In the genomic region with DNA sequence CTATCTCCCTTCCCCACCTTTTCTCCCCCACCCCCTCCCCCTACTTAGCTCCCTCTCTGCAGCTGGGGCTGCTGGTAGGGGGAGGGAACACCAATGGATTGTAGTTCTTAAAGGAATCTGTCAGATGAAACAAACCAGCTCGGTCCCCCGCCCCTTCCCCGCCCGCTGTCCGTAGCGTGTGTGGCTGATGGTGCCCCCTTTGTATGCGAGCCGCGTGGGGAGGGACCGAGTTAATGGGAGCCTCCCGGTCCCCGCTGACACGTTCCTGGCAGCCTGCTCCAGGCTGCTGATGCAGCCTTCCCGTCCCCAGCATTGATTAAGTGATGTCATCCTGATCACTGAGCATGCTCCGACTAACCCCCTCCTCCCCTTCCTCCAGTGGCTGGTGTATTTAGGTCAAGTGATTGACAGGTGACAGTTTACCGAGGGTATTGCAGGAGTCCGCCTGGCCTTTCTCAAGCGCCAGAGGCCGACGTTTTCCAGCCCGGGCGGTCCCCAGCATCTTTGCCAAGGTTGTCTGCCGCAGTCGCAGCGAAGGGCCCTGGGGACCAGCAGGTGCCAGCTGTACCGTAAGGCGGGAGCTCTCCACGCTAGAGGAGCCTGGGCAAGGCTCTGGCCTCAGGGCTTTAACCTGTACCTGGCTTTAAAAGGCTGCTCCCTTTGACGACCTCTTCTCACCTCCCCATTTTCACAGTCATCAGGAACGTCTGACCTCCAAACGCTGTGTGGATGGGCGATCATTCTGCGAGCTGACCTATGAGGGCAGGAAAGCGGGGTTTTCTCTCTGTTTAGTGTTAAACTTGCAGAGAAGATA, we compare ENCODE assay signal across 8 cellular contexts. TPM values are rescaled to one million over a fixed set of nuclear protein-coding genes. Genes with fewer than 3 reads are reported as not detected.
DNase-seq lines count a peak whose midpoint lies in the region; TF ChIP-seq lines count a peak whose summit lies in the region.

No MANE protein-coding gene starts in this region.

- H3K4me1 ChIP-seq in ACC112 (ENCODE audit: control insufficient read depth, insufficient read depth, low read length, unreplicated experiment): no peaks in the 10 kb centered on the region
- H3K4me1 ChIP-seq in H9 (ENCODE audit: insufficient read depth, low read length): peaks cover 3% of the 10 kb centered on the region; the same call in 1 of the 2 replicates

- peaks cover 20 to 27% (median 23%) of the 10 kb centered on the region in 3 experiments for H3K36me3 Mint-ChIP-seq in H9 (ENCODE audit: insufficient read depth in 1 of 3, low read depth in 3 of 3)
- no peaks in the 10 kb centered on the region for H3K36me3 Mint-ChIP-seq in activated naive CD4-positive, alpha-beta T cell treated with anti-CD3 and anti-CD28 coated beads, Interleukin-2, amount 50 U/mL, for 24 hours

- H2BK20ac ChIP-seq in H9 (ENCODE audit: low read depth, low read length, poor library complexity, severe bottlenecking): no peak overlapping the region

- peak overlapping the region; percentile 85 for H3K4me2 ChIP-seq in H9 (ENCODE audit: insufficient read depth, insufficient read length, low read length)

- H3K79me2 ChIP-seq in ACC112 (ENCODE audit: control insufficient read depth, insufficient read depth, low read length, unreplicated experiment): no peaks in the 10 kb centered on the region
- peaks cover 3% of the 10 kb centered on the region; the same call in 1 of the 2 replicates for H3K79me2 ChIP-seq in H9 (ENCODE audit: insufficient read depth, low read length)

- no peak overlapping the region for H2BK5ac ChIP-seq in H9 (ENCODE audit: insufficient read length, low read length)

- no peaks in the 10 kb centered on the region for H3K79me1 ChIP-seq in H9 (ENCODE audit: insufficient read depth, low read depth, low read length, poor library complexity, severe bottlenecking)

- H2BK12ac ChIP-seq in H9 (ENCODE audit: insufficient read length, low read depth, low read length): no peak overlapping the region

- no peak for TF ChIP-seq CTCF in H9 (conservative IDR thresholded peaks at IDR 0.05)

- H3K9me3 ChIP-seq in H9 (ENCODE audit: control insufficient read depth, low read depth, low read length): no peaks in the 10 kb centered on the region

- H3K36me3 ChIP-seq in ACC112 (ENCODE audit: insufficient read depth, low read length): no peaks in the 10 kb centered on the region

- H3K9ac ChIP-seq in H9 (ENCODE audit: extremely low read depth, insufficient read length, low read length): peak overlapping the region; percentile 59

- no peak overlapping the region for H2BK15ac ChIP-seq in H9 (ENCODE audit: low read depth, low read length)

- peaks cover 31% of the 10 kb centered on the region for H3K27me3 Mint-ChIP-seq in H9 (ENCODE audit: low read depth)
- peaks cover 11% of the 10 kb centered on the region for H3K27me3 Mint-ChIP-seq in activated naive CD4-positive, alpha-beta T cell treated with anti-CD3 and anti-CD28 coated beads, Interleukin-2, amount 50 U/mL, for 24 hours

- no peak overlapping the region for H3K4ac ChIP-seq in H9 (ENCODE audit: low read depth, low read length)

- H2BK120ac ChIP-seq in H9 (ENCODE audit: low read depth, low read length, poor library complexity, severe bottlenecking): no peak overlapping the region

- 0 out of 2 replicates have a peak overlapping the region, but pooled peaks have one; percentile 21 for H3K4me3 ChIP-seq in ACC112 (ENCODE audit: low read depth, low read length)

- intact Hi-C loops in posterior vena cava (cut with DNase I): no loop called here

- H2AFZ ChIP-seq in ACC112 (ENCODE audit: low read length, unreplicated experiment) (no peak overlapping the region), H9 (ENCODE audit: low read length) (no peak overlapping the region)

- H3K27ac Mint-ChIP-seq in H9: peak overlapping the region; percentile 63 to 96 (median 86); a peak in 6 of 7 replicates
- peak overlapping the region; percentile 48 for H3K27ac Mint-ChIP-seq in activated naive CD4-positive, alpha-beta T cell treated with anti-CD3 and anti-CD28 coated beads, Interleukin-2, amount 50 U/mL, for 24 hours

- H3K27me3 ChIP-seq in ACC112 (ENCODE audit: insufficient read depth, low read length) (peaks cover 78% of the 10 kb centered on the region), H9 (ENCODE audit: insufficient read depth, low read length) (no peaks in the 10 kb centered on the region; the same call in 1 of the 2 replicates)

- H4K5ac ChIP-seq in H9 (ENCODE audit: insufficient read length, low read depth, low read length): no peak overlapping the region

- WGBS in H9 (ENCODE audit: extremely low coverage, insufficient read length, low lambda C conversion rate): no CpG with 5 or more reads among the region's 34 CpGs

- peak; percentile 92 for DNase-seq in H9
- DNase-seq in NCI-H82 (lab: John Stamatoyannopoulos, UW): peak; percentile 92
- DNase-seq in inferior parietal cortex (ENCODE audit: extremely low spot score): peak; percentile 71
- peak; percentile 39 for DNase-seq in stimulated activated CD4-positive, alpha-beta T cell treated with anti-CD3 and anti-CD28 coated beads, Interleukin-2, amount 100 ng/mL, for 4 hours (ENCODE audit: low read depth)
- DNase-seq in posterior vena cava (ENCODE audit: low spot score): no peak
- no peak for DNase-seq in RPMI8226

- H3K27ac ChIP-seq in ACC112 (ENCODE audit: low read depth, low read length) (no peak overlapping the region), H9 (ENCODE audit: insufficient read length, low read depth, low read length) (no peak overlapping the region)

- peak overlapping the region; percentile 91 to 97 for H3K4me3 Mint-ChIP-seq in H9
- H3K4me3 Mint-ChIP-seq in activated naive CD4-positive, alpha-beta T cell treated with anti-CD3 and anti-CD28 coated beads, Interleukin-2, amount 50 U/mL, for 24 hours: peak overlapping the region; percentile 83

- H3K23me2 ChIP-seq in H9 (ENCODE audit: insufficient read length, low read depth, low read length, poor library complexity, severe bottlenecking): peaks cover 4% of the 10 kb centered on the region

- H4K91ac ChIP-seq in H9 (ENCODE audit: insufficient read length, low read depth, low read length): no peak overlapping the region

- H3K56ac ChIP-seq in H9 (ENCODE audit: insufficient read length, low read depth, low read length): no peak overlapping the region

- no peak overlapping the region for H3K14ac ChIP-seq in H9 (ENCODE audit: insufficient read depth, low read length)

- H3T11ph ChIP-seq in H9 (ENCODE audit: low read length): no peak overlapping the region

- peaks cover 8 to 12% of the 10 kb centered on the region in 2 experiments; a peak in 3 of 5 replicates for H3K9me3 Mint-ChIP-seq in H9
- no peaks in the 10 kb centered on the region for H3K9me3 Mint-ChIP-seq in activated naive CD4-positive, alpha-beta T cell treated with anti-CD3 and anti-CD28 coated beads, Interleukin-2, amount 50 U/mL, for 24 hours

- H4K8ac ChIP-seq in H9 (replicated peaks; ENCODE audit: insufficient read length, low read depth, low read length): no peak overlapping the region

- no peak overlapping the region for H2AK5ac ChIP-seq in H9 (ENCODE audit: insufficient read length, low read length)

- H3K4me1 Mint-ChIP-seq in H9: peaks cover 11 to 17% of the 10 kb centered on the region in 2 experiments
- peaks cover 8% of the 10 kb centered on the region for H3K4me1 Mint-ChIP-seq in activated naive CD4-positive, alpha-beta T cell treated with anti-CD3 and anti-CD28 coated beads, Interleukin-2, amount 50 U/mL, for 24 hours

- H3K23ac ChIP-seq in H9 (ENCODE audit: insufficient read length, low read depth, low read length): no peak overlapping the region

- no peak overlapping the region for H3K18ac ChIP-seq in H9 (ENCODE audit: insufficient read length, low read depth, low read length)

- no peaks in the 10 kb centered on the region for H4K20me1 ChIP-seq in H9 (ENCODE audit: control insufficient read depth, insufficient read depth, insufficient read length)

RNA-seq across cellular contexts. Expression of a gene that starts 1.8 kb away (rescaled TPM):
- 52.9 TPM in 2 replicates for total RNA-seq in H9 (2021)
- total RNA-seq in posterior vena cava: 1 to 10 TPM in 1 of 2 donors, under 1 TPM in 1; 0.95 to 1.3 TPM

Comparison
In these comparisons a context has a peak if more than half of its experiments do, and no peak if none do; other contexts are left out.
1. DNase-seq: peak in H9 (single experiment), NCI-H82 (single experiment), inferior parietal cortex (single experiment) and stimulated activated CD4-positive, alpha-beta T cell treated with anti-CD3 and anti-CD28 coated beads, Interleukin-2, amount 100 ng/mL, for 4 hours (single experiment); none in posterior vena cava (single experiment) and RPMI8226 (single experiment).
2. RNA of a gene that starts 1.8 kb away (total RNA-seq): 52.9 TPM in H9; 0.95 to 1.3 TPM in posterior vena cava; every median in the first group is over 10 times any median in the second.